ENCODE assay signal across 1 cellular context in the genomic region with DNA sequence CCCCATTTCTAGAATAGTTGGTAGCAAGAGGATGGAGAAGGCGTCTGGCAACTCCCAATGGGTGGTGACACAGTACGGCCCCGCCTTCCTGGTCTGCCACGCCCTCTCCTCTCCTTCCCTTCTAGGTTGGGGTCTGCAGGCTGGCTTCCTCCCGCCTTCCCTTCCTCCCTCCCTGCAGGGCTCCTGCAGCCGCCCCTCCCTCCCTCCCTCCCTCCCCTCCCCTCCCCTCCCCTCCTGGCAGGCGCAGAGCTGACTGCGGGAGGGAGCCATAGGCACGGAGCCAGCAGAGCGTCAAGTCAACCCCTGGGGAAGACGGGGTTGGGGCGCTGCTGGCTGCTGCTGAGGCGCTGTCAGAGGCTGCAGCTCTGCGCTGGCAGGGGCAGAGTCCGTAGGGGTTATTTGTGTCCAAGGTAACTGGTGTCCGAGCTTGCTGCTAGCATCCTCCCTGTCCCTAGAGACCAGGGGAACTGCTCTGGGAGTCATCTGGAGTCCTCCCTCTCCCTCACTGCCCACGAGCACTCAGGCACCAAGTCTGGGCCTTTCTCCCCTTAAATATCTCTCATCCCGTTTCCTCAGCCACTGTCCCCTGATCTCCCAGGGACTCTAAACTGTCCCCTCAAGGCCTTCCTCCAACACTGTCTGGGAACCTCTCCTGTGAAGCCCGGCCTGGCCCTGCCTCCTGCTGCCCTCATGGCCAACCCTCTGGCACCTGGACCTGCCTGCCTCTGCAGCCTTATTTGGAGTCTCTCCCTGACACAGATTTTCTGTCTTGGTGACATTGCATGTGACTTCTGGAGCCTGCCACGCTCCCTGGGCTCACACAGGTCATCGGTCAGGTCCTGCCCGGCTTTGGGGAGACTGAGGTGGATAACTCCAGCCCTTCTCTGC.
TF ChIP-seq lines count a peak whose summit lies in the region.

No MANE protein-coding gene starts in this region.

TF ChIP-seq in HepG2, 621 proteins besides CTCF, POLR2A, EP300 and RAD21 (continued from another document):
- TF ChIP-seq, protein P1, sequence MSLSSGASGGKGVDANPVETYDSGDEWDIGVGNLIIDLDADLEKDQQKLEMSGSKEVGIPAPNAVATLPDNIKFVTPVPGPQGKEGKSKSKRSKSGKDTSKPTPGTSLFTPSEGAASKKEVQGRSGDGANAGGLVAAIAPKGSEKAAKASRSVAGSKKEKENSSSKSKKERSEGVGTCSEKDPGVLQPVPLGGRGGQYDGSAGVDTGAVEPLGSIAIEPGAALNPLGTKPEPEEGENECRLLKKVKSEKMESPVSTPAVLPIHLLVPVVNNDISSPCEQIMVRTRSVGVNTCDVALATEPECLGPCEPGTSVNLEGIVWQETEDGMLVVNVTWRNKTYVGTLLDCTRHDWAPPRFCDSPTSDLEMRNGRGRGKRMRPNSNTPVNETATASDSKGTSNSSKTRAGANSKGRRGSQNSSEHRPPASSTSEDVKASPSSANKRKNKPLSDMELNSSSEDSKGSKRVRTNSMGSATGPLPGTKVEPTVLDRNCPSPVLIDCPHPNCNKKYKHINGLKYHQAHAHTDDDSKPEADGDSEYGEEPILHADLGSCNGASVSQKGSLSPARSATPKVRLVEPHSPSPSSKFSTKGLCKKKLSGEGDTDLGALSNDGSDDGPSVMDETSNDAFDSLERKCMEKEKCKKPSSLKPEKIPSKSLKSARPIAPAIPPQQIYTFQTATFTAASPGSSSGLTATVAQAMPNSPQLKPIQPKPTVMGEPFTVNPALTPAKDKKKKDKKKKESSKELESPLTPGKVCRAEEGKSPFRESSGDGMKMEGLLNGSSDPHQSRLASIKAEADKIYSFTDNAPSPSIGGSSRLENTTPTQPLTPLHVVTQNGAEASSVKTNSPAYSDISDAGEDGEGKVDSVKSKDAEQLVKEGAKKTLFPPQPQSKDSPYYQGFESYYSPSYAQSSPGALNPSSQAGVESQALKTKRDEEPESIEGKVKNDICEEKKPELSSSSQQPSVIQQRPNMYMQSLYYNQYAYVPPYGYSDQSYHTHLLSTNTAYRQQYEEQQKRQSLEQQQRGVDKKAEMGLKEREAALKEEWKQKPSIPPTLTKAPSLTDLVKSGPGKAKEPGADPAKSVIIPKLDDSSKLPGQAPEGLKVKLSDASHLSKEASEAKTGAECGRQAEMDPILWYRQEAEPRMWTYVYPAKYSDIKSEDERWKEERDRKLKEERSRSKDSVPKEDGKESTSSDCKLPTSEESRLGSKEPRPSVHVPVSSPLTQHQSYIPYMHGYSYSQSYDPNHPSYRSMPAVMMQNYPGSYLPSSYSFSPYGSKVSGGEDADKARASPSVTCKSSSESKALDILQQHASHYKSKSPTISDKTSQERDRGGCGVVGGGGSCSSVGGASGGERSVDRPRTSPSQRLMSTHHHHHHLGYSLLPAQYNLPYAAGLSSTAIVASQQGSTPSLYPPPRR (CRISPR knock-in tag; IDR thresholded peaks at IDR 0.05; ENCODE audit: borderline replicate concordance): 0 out of 2 replicates have a peak, but pooled peaks have one; percentile 37
- TF ChIP-seq ZFP41 (CRISPR knock-in tag; IDR thresholded peaks at IDR 0.05; ENCODE audit: borderline replicate concordance): no peak
